Comparison of ENCODE assay signal across 24 cellular contexts in genomic region chr7:151927011-151927410, GRCh38. TPM values are rescaled to one million over a fixed set of nuclear protein-coding genes. Genes with fewer than 3 reads are reported as not detected.
A peak's percentile ranks its signal among the peaks of the same experiment; 100 is the strongest.
DNase-seq lines count a peak whose midpoint lies in the region; ATAC-seq, FAIRE-seq and TF ChIP-seq lines count a peak whose summit lies in the region.
"Had no signal": no experiment of that assay in that cellular context is flagged by ENCODE, and none has a peak within 500 bp of the region (broad histone marks: within the 10 kb centered on the region; RNA-seq: fewer than 3 reads in every experiment).

No MANE protein-coding gene starts in this region.

- no peak overlapping the region for H3K23ac ChIP-seq in IMR-90 (ENCODE audit: low read depth, low read length)
- H3K23ac ChIP-seq in neuronal stem cell (ENCODE audit: low read depth, low read length, poor library complexity), result no peak overlapping the region

- H3K36me3 Mint-ChIP-seq in astrocyte (ENCODE audit: low read depth, unreplicated experiment), result peaks cover 2% of the 10 kb centered on the region

- H3K79me1 ChIP-seq in IMR-90 (ENCODE audit: low read depth in 1 of 2, low read length in 2 of 2), result no peaks in the 10 kb centered on the region
- no peaks in the 10 kb centered on the region for H3K79me1 ChIP-seq in neuronal stem cell (ENCODE audit: low read depth, low read length)

- H3K4me1 Mint-ChIP-seq in astrocyte (ENCODE audit: low read depth, unreplicated experiment), result no peaks in the 10 kb centered on the region

- no peak overlapping the region for H2AFZ ChIP-seq in IMR-90 (replicated peaks; ENCODE audit: low read length, poor library complexity)
- no peak overlapping the region for H2AFZ ChIP-seq in astrocyte (ENCODE audit: low read depth, low read length)
- no peak overlapping the region for H2AFZ ChIP-seq in neuronal stem cell (ENCODE audit: low read length)
- no peak overlapping the region for H2AFZ ChIP-seq in smooth muscle cell (ENCODE audit: low read depth)

- CTCF ChIA-PET in IMR-90 (lab: Yijun Ruan, JAX), result no interaction called here

- intact Hi-C loops in IMR-90 (cut with micrococcal nuclease), result no loop called here
- intact Hi-C loops in transverse colon (cut with DNase I; ENCODE audit: low total_unique reads), result no loop called here

- no peak overlapping the region for H2BK120ac ChIP-seq in IMR-90 (ENCODE audit: low read depth, low read length)
- H2BK120ac ChIP-seq in neuronal stem cell (ENCODE audit: low read depth, low read length), result no peak overlapping the region

- ATAC-seq in IMR-90 (ENCODE audit: low read depth) (no peak), GM21737 (IDR thresholded peaks at IDR 0.05; ENCODE audit: unreplicated experiment) (no peak)
- ATAC-seq: Right ventricle myocardium inferior had no signal

- peak overlapping the region; percentile 69 for H3K27ac Mint-ChIP-seq in astrocyte (ENCODE audit: unreplicated experiment)
- H3K27ac Mint-ChIP-seq: HFFc6 had no signal

- no peak overlapping the region for H2AK9ac ChIP-seq in IMR-90 (replicated peaks; ENCODE audit: low read depth, low read length, poor library complexity)

- no peak overlapping the region for H3K4me3 ChIP-seq in IMR-90 (ENCODE audit: insufficient read depth, low read depth, low read length)
- no peak overlapping the region for H3K4me3 ChIP-seq in astrocyte (ENCODE audit: insufficient read depth, low read depth, low read length)
- no peak overlapping the region for H3K4me3 ChIP-seq in neuronal stem cell (ENCODE audit: low read length in 2 of 2)
- H3K4me3 ChIP-seq in transverse colon, result no peak overlapping the region
- no peak overlapping the region for H3K4me3 ChIP-seq in smooth muscle cell
- H3K4me3 ChIP-seq: BLaER1, MG63 had no signal

- H2AK5ac ChIP-seq in IMR-90 (ENCODE audit: low read depth, low read length) (no peak overlapping the region), neuronal stem cell (ENCODE audit: low read depth, low read length) (peak overlapping the region; percentile 11)

- H3K14ac ChIP-seq in IMR-90 (replicated peaks; ENCODE audit: low read depth, low read length) (no peak overlapping the region), neuronal stem cell (ENCODE audit: low read length) (no peak overlapping the region)

- no peaks in the 10 kb centered on the region for H4K20me1 ChIP-seq in IMR-90 (ENCODE audit: insufficient read depth, low read length)
- H4K20me1 ChIP-seq in astrocyte (ENCODE audit: insufficient read depth, low read length), result no peaks in the 10 kb centered on the region
- H4K20me1 ChIP-seq in smooth muscle cell (ENCODE audit: low read depth), result no peaks in the 10 kb centered on the region
- H4K20me1 ChIP-seq: BLaER1 had no signal

- H3K9me3 ChIP-seq in IMR-90 (ENCODE audit: control insufficient read depth, insufficient read depth, low read length) (no peaks in the 10 kb centered on the region), astrocyte (ENCODE audit: insufficient read depth, low read depth, low read length) (no peaks in the 10 kb centered on the region), neuronal stem cell (replicated peaks in 1 of 2; ENCODE audit: control insufficient read depth in 2 of 2, insufficient read depth in 1 of 2, low read depth in 1 of 2, low read length in 2 of 2) (peaks cover 0 to 2% of the 10 kb centered on the region in 2 donors), transverse colon (no peaks in the 10 kb centered on the region), smooth muscle cell (replicated peaks; ENCODE audit: low read depth) (no peaks in the 10 kb centered on the region)
- H3K9me3 ChIP-seq: BLaER1, MG63 had no signal

- H3K18ac ChIP-seq in IMR-90 (ENCODE audit: low read depth, low read length) (no peak overlapping the region), neuronal stem cell (ENCODE audit: low read length) (no peak overlapping the region)

- H2BK20ac ChIP-seq in IMR-90 (ENCODE audit: low read depth, low read length), result no peak overlapping the region

- H3K4me3 Mint-ChIP-seq in astrocyte (ENCODE audit: unreplicated experiment), result no peak overlapping the region
- H3K4me3 Mint-ChIP-seq: HFFc6 had no signal

- TF ChIP-seq EP300 in transverse colon (IDR thresholded peaks at IDR 0.05; ENCODE audit: low read depth), result no peak

- no peak for TF ChIP-seq RAD21 in IMR-90 (IDR thresholded peaks at IDR 0.05; ENCODE audit: low read length)

- peaks cover 19% of the 10 kb centered on the region for H3K27me3 ChIP-seq in IMR-90 (ENCODE audit: control insufficient read depth, insufficient read depth, low read length)
- no peaks in the 10 kb centered on the region for H3K27me3 ChIP-seq in astrocyte (ENCODE audit: insufficient read depth, low read length)
- peaks cover 0 to 5% (median 0%) of the 10 kb centered on the region in 3 experiments for H3K27me3 ChIP-seq in neuronal stem cell (ENCODE audit: control insufficient read depth in 3 of 3, insufficient read depth in 3 of 3, low read depth in 1 of 3, low read length in 3 of 3)
- H3K27me3 ChIP-seq in transverse colon, result no peaks in the 10 kb centered on the region
- no peaks in the 10 kb centered on the region for H3K27me3 ChIP-seq in smooth muscle cell (ENCODE audit: low read depth)
- H3K27me3 ChIP-seq: BLaER1, MG63 had no signal

- H3K56ac ChIP-seq in IMR-90 (ENCODE audit: extremely low read depth, insufficient read depth, low read length), result no peak overlapping the region

- in situ Hi-C loops in IMR-90 (cut with MboI; ENCODE audit: low sequenced_read_pairs) (no loop called here), transverse colon (cut with MboI; ENCODE audit: low pct_ligation_motif_present in 1 of 4, low pct_unique_long_range_greater_than_20kb in 1 of 4, low sequenced_read_pairs in 3 of 4) (loop anchor here in 2 of 4 donors (25.0 kb wide), 1 partner anchor 140 kb away; no protein-coding TSS in a partner anchor)

- 83% methylated on average over 6 of the region's 6 CpGs; no CpG with 5 or more reads in 1 of the 2 experiments for WGBS in IMR-90 (ENCODE audit: extremely low coverage in 2 of 2, insufficient read length in 1 of 2), 2 experiments
- WGBS in neuronal stem cell (ENCODE audit: extremely low coverage in 2 of 2, insufficient read length in 2 of 2, insufficient replicate concordance in 1 of 2), 2 donors, result no CpG with 5 or more reads among the region's 6 CpGs
- 86% methylated on average over 6 of the region's 6 CpGs; no CpG with 5 or more reads in 1 of the 2 donors for WGBS in transverse colon (ENCODE audit: low coverage in 1 of 2), 2 donors
- WGBS in smooth muscle cell (ENCODE audit: low lambda C conversion rate), result 94% methylated on average over 6 of the region's 6 CpGs

- no peak overlapping the region for H3K9ac ChIP-seq in IMR-90 (ENCODE audit: low read depth, low read length)
- no peak overlapping the region for H3K9ac ChIP-seq in astrocyte (ENCODE audit: low read length)
- H3K9ac ChIP-seq in neuronal stem cell (ENCODE audit: low read depth, low read length, poor library complexity), result no peak overlapping the region
- H3K9ac ChIP-seq in smooth muscle cell (ENCODE audit: low read depth), result no peak overlapping the region
- H3K9ac ChIP-seq: BLaER1 had no signal

- H3K79me2 ChIP-seq in astrocyte (ENCODE audit: insufficient read depth, low read length) (no peaks in the 10 kb centered on the region), smooth muscle cell (ENCODE audit: low read depth) (no peaks in the 10 kb centered on the region)

- no peaks in the 10 kb centered on the region for H3K4me1 ChIP-seq in IMR-90 (ENCODE audit: control insufficient read depth, insufficient read depth, low read length)
- H3K4me1 ChIP-seq in astrocyte (ENCODE audit: insufficient read depth, low read length), result no peaks in the 10 kb centered on the region
- H3K4me1 ChIP-seq in neuronal stem cell (ENCODE audit: control insufficient read depth in 2 of 2, insufficient read depth in 1 of 2, low read depth in 1 of 2, low read length in 2 of 2), result peaks cover 0 to 1% of the 10 kb centered on the region in 2 donors
- peaks cover 10 to 52% (median 38%) of the 10 kb centered on the region in 4 donors for H3K4me1 ChIP-seq in transverse colon
- no peaks in the 10 kb centered on the region for H3K4me1 ChIP-seq in smooth muscle cell (ENCODE audit: low read depth)

- POLR2A ChIA-PET in IMR-90 (lab: Charles Lee; ENCODE audit: unreplicated experiment), result no interaction called here

- BruUV-seq in IMR-90 (replicated peaks; lab: Mats Ljungman, UMichigan), result no TSS peak

- no peaks in the 10 kb centered on the region for H3F3A ChIP-seq in smooth muscle cell (ENCODE audit: low read depth)

- no peak for DNase-seq in IMR-90
- DNase-seq in astrocyte (ENCODE audit: low read depth), result no peak
- no peak for DNase-seq in neuronal stem cell (ENCODE audit: low spot score)
- no peak for DNase-seq in transverse colon
- no peak for DNase-seq in smooth muscle cell (lab: John Stamatoyannopoulos, UW; ENCODE audit: unreplicated experiment)
- DNase-seq in NCI-H2227 treated with DMSO at 0.1 percent for 48 hours (lab: John Stamatoyannopoulos, UW), result no peak
- DNase-seq: DMS79; HFFc6; Kasumi-1; MG63; NCI-H1694 treated with DMSO at 0.1 percent for 48 hours; NCI-H510A; NCI-H748 treated with DMSO at 0.1 percent for 48 hours; NK-92 treated with Interleukin-12 subunit alpha and Interleukin-12 subunit beta, amount 100 ng/mL, for 24 hours had no signal

- H3K9me3 Mint-ChIP-seq in astrocyte (ENCODE audit: unreplicated experiment), result no peaks in the 10 kb centered on the region
- H3K9me3 Mint-ChIP-seq: HFFc6 had no signal

- no peak overlapping the region for H3K4ac ChIP-seq in IMR-90 (ENCODE audit: low read depth, low read length)
- no peak overlapping the region for H3K4ac ChIP-seq in neuronal stem cell (ENCODE audit: low read length)

- no peaks in the 10 kb centered on the region for H3K9me1 ChIP-seq in IMR-90 (ENCODE audit: insufficient read depth, low read length)

- TF ChIP-seq POLR2A in IMR-90 (IDR thresholded peaks at IDR 0.05; ENCODE audit: low read depth, low read length) (no peak), transverse colon (IDR thresholded peaks at IDR 0.05) (no peak)

- H4K8ac ChIP-seq in IMR-90 (ENCODE audit: low read depth in 2 of 2, low read length in 2 of 2), result no peak overlapping the region
- H4K8ac ChIP-seq in neuronal stem cell (ENCODE audit: low read depth, low read length), result no peak overlapping the region

- no peak overlapping the region for H3K4me2 ChIP-seq in IMR-90 (ENCODE audit: low read depth, low read length)
- H3K4me2 ChIP-seq in astrocyte (ENCODE audit: low read length), result no peak overlapping the region
- no peak overlapping the region for H3K4me2 ChIP-seq in neuronal stem cell (ENCODE audit: insufficient read depth, low read length, poor library complexity, severe bottlenecking)
- no peak overlapping the region for H3K4me2 ChIP-seq in smooth muscle cell
- H3K4me2 ChIP-seq: BLaER1 had no signal

- H3K36me3 ChIP-seq in IMR-90 (ENCODE audit: control insufficient read depth, insufficient read depth, low read length) (no peaks in the 10 kb centered on the region), astrocyte (ENCODE audit: insufficient read depth, low read length) (no peaks in the 10 kb centered on the region), neuronal stem cell (replicated peaks in 1 of 2; ENCODE audit: control insufficient read depth in 2 of 2, insufficient read depth in 2 of 2, low read length in 2 of 2) (no peaks in the 10 kb centered on the region), transverse colon (no peaks in the 10 kb centered on the region), smooth muscle cell (ENCODE audit: low read depth) (no peaks in the 10 kb centered on the region)
- H3K36me3 ChIP-seq: BLaER1, MG63 had no signal

- TF ChIP-seq CTCF in IMR-90 (conservative IDR thresholded peaks at IDR 0.05; ENCODE audit: low read depth, low read length) (no peak), astrocyte (IDR thresholded peaks at IDR 0.05; ENCODE audit: insufficient read depth, low read depth, low read length) (no peak), transverse colon (IDR thresholded peaks at IDR 0.05) (no peak), smooth muscle cell (IDR thresholded peaks at IDR 0.05; ENCODE audit: borderline replicate concordance, insufficient read depth, poor library complexity, severe bottlenecking) (no peak)

- H4K5ac ChIP-seq in IMR-90 (ENCODE audit: low read depth, low read length), result no peak overlapping the region

- FAIRE-seq in astrocyte (lab: Jason Lieb, UNC), result no peak
- FAIRE-seq: GM18507, H54, RCC 7860 had no signal

- H2BK15ac ChIP-seq in IMR-90 (ENCODE audit: low read depth, low read length) (no peak overlapping the region), neuronal stem cell (ENCODE audit: low read length) (no peak overlapping the region)

- H4K91ac ChIP-seq in IMR-90 (ENCODE audit: insufficient read depth, low read depth, low read length) (no peak overlapping the region), neuronal stem cell (ENCODE audit: low read depth, low read length, poor library complexity) (no peak overlapping the region)

- H3K27ac ChIP-seq in IMR-90 (ENCODE audit: insufficient read depth, low read length) (no peak overlapping the region), astrocyte (ENCODE audit: low read depth, low read length) (no peak overlapping the region), neuronal stem cell (replicated peaks; ENCODE audit: low read length) (no peak overlapping the region), transverse colon (peak overlapping the region in 3 of 4 donors; percentile 65 to 85 (median 67)), smooth muscle cell (ENCODE audit: low read depth) (no peak overlapping the region)
- H3K27ac ChIP-seq: BLaER1 had no signal

- dilution Hi-C loops in IMR-90 (cut with HindIII; ENCODE audit: low sequenced_read_pairs, unreplicated experiment), result no loop called here

- peaks cover 35% of the 10 kb centered on the region for H3K27me3 Mint-ChIP-seq in astrocyte (ENCODE audit: low read depth, unreplicated experiment)

- no peak overlapping the region for H2BK12ac ChIP-seq in neuronal stem cell (ENCODE audit: low read length)

- H2BK5ac ChIP-seq in IMR-90 (ENCODE audit: low read depth, low read length, poor library complexity, severe bottlenecking) (no peak overlapping the region), neuronal stem cell (ENCODE audit: low read length) (no peak overlapping the region)

RNA-seq across cellular contexts. Expression of gene GALNTL5, which starts 29.2 kb away (rescaled TPM):
- total RNA-seq in IMR-90 (2012; rRNA removed) (not detected in 2 replicates), astrocyte (not detected in 2 replicates), transverse colon (not detected), smooth muscle cell (not detected in 2 replicates)
- polyA plus RNA-seq in IMR-90 (2012; rRNA removed) (not detected in 2 replicates), smooth muscle cell (not detected in 2 replicates)
- not detected in 2 replicates for polyA plus RNA-seq in IMR-90 (2012; cell fraction: cytosol; rRNA removed)
- not detected in 2 replicates for polyA plus RNA-seq in IMR-90 (2012; cell fraction: nucleus; rRNA removed; ENCODE audit: low replicate concordance)
- not detected for polyA plus RNA-seq in neuronal stem cell (2013, experiment 1 of 2)
- not detected for polyA plus RNA-seq in neuronal stem cell (2013, experiment 2 of 2)
- total RNA-seq: A673, HFFc6, HT-29, OCI-LY7, Right ventricle myocardium inferior, SK-MEL-5 had no signal

RNA-seq across cellular contexts. Expression of gene PRKAG2, which starts 50.1 kb away (rescaled TPM):
- total RNA-seq in IMR-90 (2012; rRNA removed), result 15.4 and 25.6 TPM in 2 replicates
- 17.5 and 21.6 TPM in 2 replicates for polyA plus RNA-seq in IMR-90 (2012; rRNA removed)
- polyA plus RNA-seq in IMR-90 (2012; cell fraction: cytosol; rRNA removed), result 5.2 and 6.0 TPM in 2 replicates
- 7.8 and 39.5 TPM in 2 replicates for polyA plus RNA-seq in IMR-90 (2012; cell fraction: nucleus; rRNA removed; ENCODE audit: low replicate concordance)
- 26.9 and 40.7 TPM in 2 replicates for total RNA-seq in astrocyte
- 23.4 TPM for polyA plus RNA-seq in neuronal stem cell (2013, experiment 1 of 2)
- 21.8 TPM for polyA plus RNA-seq in neuronal stem cell (2013, experiment 2 of 2)
- total RNA-seq in transverse colon, result 10 to 100 TPM; 25.1 to 57.8 (median 46.7) TPM
- 3.5 and 3.6 TPM in 2 replicates for total RNA-seq in smooth muscle cell
- 3.9 and 9.1 TPM in 2 replicates for polyA plus RNA-seq in smooth muscle cell

Comparison
In these comparisons a context has a peak if more than half of its experiments do, and no peak if none do; other contexts are left out.
1. H3K27ac ChIP-seq: peak in transverse colon (3 of 4); none in IMR-90 (single experiment), astrocyte (single experiment), neuronal stem cell (single experiment) and smooth muscle cell (single experiment).